22 cellular contexts compared by ENCODE assay signal in genomic region chr12:91975891-91976290, GRCh38.
"Had no signal": no experiment of that assay in that cellular context is flagged by ENCODE, and none has a peak within 500 bp of the region (broad histone marks: within the 10 kb centered on the region; RNA-seq: fewer than 3 reads in every experiment).

No MANE protein-coding gene starts in this region.

- H3K4me3 Mint-ChIP-seq: activated CD4-positive, alpha-beta memory T cell treated with anti-CD3 and anti-CD28 coated beads, Interleukin-2, amount 10 ng/mL, durations not matched to agents 7 days and 5 days; activated naive CD4-positive, alpha-beta T cell treated with anti-CD3 and anti-CD28 coated beads, Interleukin-2, amount 10 ng/mL, durations not matched to agents 7 days and 5 days; activated T-cell treated with anti-CD3 and anti-CD28 coated beads, Interleukin-2, amount 50 U/mL, for 72 hours had no signal

- DNase-seq: activated CD4-positive, alpha-beta memory T cell treated with anti-CD3 and anti-CD28 coated beads, Interleukin-2, amount 10 ng/mL, durations not matched to agents 7 days and 5 days; activated CD4-positive, alpha-beta T cell treated with anti-CD3 and anti-CD28 coated beads, Interleukin-2, amount 50 U/mL, for 1 hour; activated CD4-positive, CD25-positive, alpha-beta regulatory T cell; activated gamma-delta T cell treated with Interleukin-2 at 50 U/mL for 16 hours; activated naive CD4-positive, alpha-beta T cell treated with anti-CD3 and anti-CD28 coated beads, Interleukin-2, amount 10 ng/mL, durations not matched to agents 7 days and 5 days; activated T-cell treated with anti-CD3 and anti-CD28 coated beads, Interleukin-2, amount 50 U/mL, for 72 hours; amniotic stem cell; brain microvascular endothelial cell; cerebellar nuclear complex; KG1; NCI-H1048; NCI-H2029 treated with DMSO at 0.1 percent for 48 hours; NCI-H345; NCI-H510A; NCI-H526 treated with DMSO at 0.1 percent for 48 hours; NCI-H82; SIG-M5; T-helper 2 cell had no signal

- H3K27me3 Mint-ChIP-seq: activated CD4-positive, alpha-beta memory T cell treated with anti-CD3 and anti-CD28 coated beads, Interleukin-2, amount 10 ng/mL, durations not matched to agents 7 days and 5 days; activated naive CD4-positive, alpha-beta T cell treated with anti-CD3 and anti-CD28 coated beads, Interleukin-2, amount 10 ng/mL, durations not matched to agents 7 days and 5 days had no signal

- H3K27ac Mint-ChIP-seq: activated CD4-positive, alpha-beta memory T cell treated with anti-CD3 and anti-CD28 coated beads, Interleukin-2, amount 10 ng/mL, durations not matched to agents 7 days and 5 days; activated naive CD4-positive, alpha-beta T cell treated with anti-CD3 and anti-CD28 coated beads, Interleukin-2, amount 10 ng/mL, durations not matched to agents 7 days and 5 days; activated T-cell treated with anti-CD3 and anti-CD28 coated beads, Interleukin-2, amount 50 U/mL, for 72 hours; activated T-helper 2 cell treated with anti-CD3 and anti-CD28 coated beads, Interferon-gamma antibody, Interleukin-2, Interleukin-4, amounts not matched to agents 10 μg/mL and 5 μg/mL and 100 μg/mL, durations not matched to agents 14 hours and 24 hours and 36 hours had no signal

- H3K9me3 ChIP-seq: ascending aorta had no signal

- H3K4me3 ChIP-seq: ascending aorta, cardiac muscle cell had no signal

- H3K27me3 ChIP-seq: ascending aorta, brain microvascular endothelial cell, cardiac muscle cell had no signal

- ATAC-seq: activated T-cell treated with anti-CD3 and anti-CD28 coated beads, Interleukin-2, amount 50 U/mL, for 72 hours had no signal

- H3K36me3 ChIP-seq: ascending aorta, brain microvascular endothelial cell, cardiac muscle cell had no signal

- H3K27ac ChIP-seq: ascending aorta, brain microvascular endothelial cell, cardiac muscle cell, VCaP had no signal
